ENCODE assay signal across 1 cellular context in genomic region chr7:107687656-107688055, GRCh38.
TF ChIP-seq lines count a peak whose summit lies in the region.

No MANE protein-coding gene starts in this region.

TF ChIP-seq in HEK293, 187 proteins besides CTCF, POLR2A, EP300 and RAD21:
- peak; percentile 89 for TF ChIP-seq SCRT2 (tag by site-specific recombination; IDR thresholded peaks at IDR 0.05)
- no peak for TF ChIP-seq ZBTB11 (tag by site-specific recombination; conservative IDR thresholded peaks at IDR 0.05; ENCODE audit: low read depth)
TF ChIP-seq in HEK293: peak in this region for 1.
